Comparison of ENCODE assay signal across 25 cellular contexts in genomic region chr4:188949608-188950007, GRCh38.
DNase-seq lines count a peak whose midpoint lies in the region; TF ChIP-seq lines count a peak whose summit lies in the region.
"Had no signal": no experiment of that assay in that cellular context is flagged by ENCODE, and none has a peak within 500 bp of the region (broad histone marks: within the 10 kb centered on the region; RNA-seq: fewer than 3 reads in every experiment).

No MANE protein-coding gene starts in this region.

- DNase-seq in ELF-1 (ENCODE audit: low read depth, low spot score) (peak; percentile 8), Karpas-422 (no peak), iPS-NIHi11 (ENCODE audit: low spot score) (peak; percentile 20), osteoblast (ENCODE audit: insufficient read length, low spot score, missing footprints) (peak; percentile 5), vagina (ENCODE audit: extremely low spot score in 2 of 2) (no peak), NCI-H1105 treated with DMSO at 0.1 percent for 48 hours (lab: John Stamatoyannopoulos, UW) (no peak), HAP-1 (ENCODE audit: low spot score in 2 of 2) (no peak)
- DNase-seq: AML-193; CD4-positive, alpha-beta T cell; DMS79 treated with DMSO at 0.1 percent for 48 hours; HCEC 1CT; NCI-H1048; NCI-H1417 treated with DMSO at 0.1 percent for 48 hours; NCI-H1694 treated with DMSO at 0.1 percent for 48 hours; NCI-H2081; NCI-H2171; NCI-H226; NCI-H510A; NCI-H69; RPMI8226; SHP77; T-cell had no signal

- H3K36me3 ChIP-seq in Karpas-422 (ENCODE audit: insufficient read depth, low read length) (no peaks in the 10 kb centered on the region), osteoblast (ENCODE audit: insufficient read depth, low read length) (no peaks in the 10 kb centered on the region), vagina (no peaks in the 10 kb centered on the region), HAP-1 (replicated peaks) (no peaks in the 10 kb centered on the region)
- H3K36me3 ChIP-seq: BLaER1 treated with 17β-estradiol and CSF1 and Interleukin-3, amounts not matched to agents 10 nM and 100 nM had no signal

- in situ Hi-C loops in HAP-1 (cut with MboI; ENCODE audit: low sequenced_read_pairs): no loop called here

- H3K27me3 ChIP-seq in Karpas-422 (ENCODE audit: low read length) (no peaks in the 10 kb centered on the region), osteoblast (ENCODE audit: insufficient read depth, low read length) (no peaks in the 10 kb centered on the region), vagina (no peaks in the 10 kb centered on the region), HAP-1 (ENCODE audit: low read depth) (no peaks in the 10 kb centered on the region)
- H3K27me3 ChIP-seq: BLaER1 treated with 17β-estradiol and CSF1 and Interleukin-3, amounts not matched to agents 10 nM and 100 nM had no signal

- no peak overlapping the region for H3K9ac ChIP-seq in Karpas-422 (ENCODE audit: low read length)
- H3K9ac ChIP-seq: BLaER1 treated with 17β-estradiol and CSF1 and Interleukin-3, amounts not matched to agents 10 nM and 100 nM had no signal

- H3K4me2 ChIP-seq in Karpas-422 (ENCODE audit: low read depth, low read length, poor library complexity, severe bottlenecking): no peak overlapping the region
- no peak overlapping the region for H3K4me2 ChIP-seq in osteoblast (ENCODE audit: insufficient read depth, low read length)
- H3K4me2 ChIP-seq: A549; BLaER1 treated with 17β-estradiol and CSF1 and Interleukin-3, amounts not matched to agents 10 nM and 100 nM had no signal

- H3K4me3 ChIP-seq in Karpas-422 (ENCODE audit: low read length) (no peak overlapping the region), osteoblast (ENCODE audit: insufficient read depth, low read length) (no peak overlapping the region), vagina (no peak overlapping the region), HAP-1 (no peak overlapping the region)
- H3K4me3 ChIP-seq: A549; BLaER1 treated with 17β-estradiol and CSF1 and Interleukin-3, amounts not matched to agents 10 nM and 100 nM; K562 had no signal

- H4K20me1 ChIP-seq in Karpas-422 (ENCODE audit: insufficient read depth, low read depth, low read length) (no peaks in the 10 kb centered on the region), osteoblast (ENCODE audit: insufficient read depth, low read length) (no peaks in the 10 kb centered on the region)
- H4K20me1 ChIP-seq: BLaER1 treated with 17β-estradiol and CSF1 and Interleukin-3, amounts not matched to agents 10 nM and 100 nM had no signal

- no peaks in the 10 kb centered on the region for H3K9me2 ChIP-seq in Karpas-422 (replicated peaks; ENCODE audit: insufficient read depth, low read length)

- peak overlapping the region; percentile 60; the same call in 1 of the 2 replicates for H2AFZ ChIP-seq in Karpas-422 (ENCODE audit: low read length)
- peak overlapping the region; percentile 61 for H2AFZ ChIP-seq in osteoblast (ENCODE audit: low read length)

- TF ChIP-seq POLR2A in vagina (IDR thresholded peaks at IDR 0.05): no peak

- H3K79me2 ChIP-seq in Karpas-422 (ENCODE audit: low read length): no peaks in the 10 kb centered on the region
- H3K79me2 ChIP-seq in osteoblast (ENCODE audit: insufficient read depth, low read length): no peaks in the 10 kb centered on the region

- no peaks in the 10 kb centered on the region for H3K9me3 ChIP-seq in Karpas-422 (ENCODE audit: low read length)
- no peaks in the 10 kb centered on the region for H3K9me3 ChIP-seq in osteoblast (ENCODE audit: low read depth, low read length)
- H3K9me3 ChIP-seq in vagina: no peaks in the 10 kb centered on the region
- no peaks in the 10 kb centered on the region for H3K9me3 ChIP-seq in HAP-1
- H3K9me3 ChIP-seq: A549 had no signal

- H3K4me1 ChIP-seq in Karpas-422 (ENCODE audit: low read length): peaks cover 10% of the 10 kb centered on the region
- H3K4me1 ChIP-seq in osteoblast (ENCODE audit: insufficient read depth, low read length): no peaks in the 10 kb centered on the region
- no peaks in the 10 kb centered on the region for H3K4me1 ChIP-seq in vagina
- H3K4me1 ChIP-seq in HAP-1: peaks cover 3% of the 10 kb centered on the region; the same call in 1 of the 2 replicates
- H3K4me1 ChIP-seq: A549; BLaER1 treated with 17β-estradiol and CSF1 and Interleukin-3, amounts not matched to agents 10 nM and 100 nM had no signal

- H3K27ac ChIP-seq in Karpas-422 (ENCODE audit: low read length): no peak overlapping the region
- no peak overlapping the region for H3K27ac ChIP-seq in osteoblast (ENCODE audit: low read depth, low read length)
- no peak overlapping the region for H3K27ac ChIP-seq in vagina
- H3K27ac ChIP-seq: A549; BLaER1 treated with 17β-estradiol and CSF1 and Interleukin-3, amounts not matched to agents 10 nM and 100 nM had no signal

- intact Hi-C loops in vagina (cut with DNase I): no loop called here

- TF ChIP-seq CTCF in osteoblast (IDR thresholded peaks at IDR 0.05; ENCODE audit: extremely low read depth, low read depth, low read length) (no peak), vagina (IDR thresholded peaks at IDR 0.05) (no peak)

Comparison
In these comparisons a context has a peak if more than half of its experiments do, and no peak if none do; other contexts are left out.
1. DNase-seq: peak in ELF-1 (single experiment), iPS-NIHi11 (single experiment) and osteoblast (single experiment); none in Karpas-422 (single experiment), vagina (0 of 2), NCI-H1105 treated with DMSO at 0.1 percent for 48 hours (single experiment) and HAP-1 (0 of 2).